In the genomic region with DNA sequence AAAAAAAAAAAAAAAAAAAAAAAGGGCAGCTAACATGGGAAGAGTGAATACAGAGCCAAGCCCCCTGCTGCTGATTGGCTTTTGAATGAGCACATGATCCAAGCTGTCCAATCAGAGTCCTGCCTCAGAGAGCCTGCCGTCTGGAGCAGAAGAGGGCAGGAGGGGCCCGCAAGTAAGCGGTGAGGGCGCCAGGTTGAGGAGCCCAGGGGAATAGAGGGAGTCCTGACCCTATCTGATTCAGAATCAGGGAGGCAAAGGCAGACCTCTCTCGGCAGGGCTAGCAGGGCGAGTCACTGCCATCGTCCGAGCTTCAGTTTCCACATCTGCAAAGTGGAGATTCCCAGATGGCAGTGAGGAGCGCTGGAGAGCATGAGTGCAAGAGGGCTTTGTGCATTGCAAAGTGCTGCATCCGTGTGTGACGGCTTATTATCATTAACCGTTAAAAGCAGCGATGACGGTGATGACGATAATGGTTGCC, we compare ENCODE assay signal across 9 cellular contexts.
DNase-seq lines count a peak whose midpoint lies in the region; ATAC-seq and TF ChIP-seq lines count a peak whose summit lies in the region.
"Had no signal": no experiment of that assay in that cellular context is flagged by ENCODE, and none has a peak within 500 bp of the region (broad histone marks: within the 10 kb centered on the region; RNA-seq: fewer than 3 reads in every experiment).

No MANE protein-coding gene starts in this region.

- H3K4me2 ChIP-seq in GM23248 (ENCODE audit: unreplicated experiment) = peak overlapping the region; percentile 56
- peak overlapping the region; percentile 35 for H3K4me2 ChIP-seq in OCI-LY7 (ENCODE audit: low read length)

- DNase-seq in A673 (ENCODE audit: low spot score) (peak; percentile 97), GM23248 (peak; percentile 91), OCI-LY7 (ENCODE audit: low spot score) (peak; percentile 58), fibroblast of pulmonary artery (ENCODE audit: low read depth) (peak; percentile 17), left lung (no peak)
- DNase-seq: T-cell had no signal

- peaks cover 36% of the 10 kb centered on the region for H3K4me1 ChIP-seq in A673 (ENCODE audit: insufficient read depth, low read length, poor library complexity, severe bottlenecking)
- peaks cover 19% of the 10 kb centered on the region for H3K4me1 ChIP-seq in GM23248 (ENCODE audit: insufficient read depth)
- peaks cover 14% of the 10 kb centered on the region for H3K4me1 ChIP-seq in OCI-LY7 (ENCODE audit: insufficient read depth, low read length, poor library complexity, severe bottlenecking)
- peaks cover 0 to 2% of the 10 kb centered on the region in 2 donors for H3K4me1 ChIP-seq in left lung

- POLR2A ChIA-PET in A673 (lab: Charles Lee; ENCODE audit: low non-redundant PET) (interaction anchor here (0.5 kb wide), 2 partner anchors 49 to 335 kb away, joined by 3 to 4 read pairs; no protein-coding TSS in a partner anchor), OCI-LY7 (lab: Charles Lee) (interaction anchor here (0.6 kb wide), 1 partner anchor 703 kb away, joined by 3 read pairs; no protein-coding TSS in a partner anchor)

- no peaks in the 10 kb centered on the region for H3K36me3 ChIP-seq in A673 (ENCODE audit: insufficient read depth, low read length, poor library complexity, severe bottlenecking)
- no peaks in the 10 kb centered on the region for H3K36me3 ChIP-seq in GM23248 (ENCODE audit: low read depth)
- no peaks in the 10 kb centered on the region for H3K36me3 ChIP-seq in OCI-LY7 (ENCODE audit: insufficient read depth, low read length)
- H3K36me3 ChIP-seq in left lung = no peaks in the 10 kb centered on the region

- ATAC-seq in left lung (no peak), HG03571 (IDR thresholded peaks at IDR 0.05; ENCODE audit: unreplicated experiment) (no peak), GM19351 (IDR thresholded peaks at IDR 0.05; ENCODE audit: unreplicated experiment) (no peak), GM21526 (IDR thresholded peaks at IDR 0.05; ENCODE audit: low FRiP score, unreplicated experiment) (no peak)

- peak overlapping the region; percentile 40 for H3K9ac ChIP-seq in GM23248

- TF ChIP-seq CTCF in A673 (conservative IDR thresholded peaks at IDR 0.05; ENCODE audit: low read depth, low read length) (no peak), OCI-LY7 (conservative IDR thresholded peaks at IDR 0.05; ENCODE audit: low read length) (no peak), fibroblast of pulmonary artery (IDR thresholded peaks at IDR 0.05; ENCODE audit: low read length, missing control alignments) (no peak), left lung (IDR thresholded peaks at IDR 0.05) (no peak)

- CTCF ChIA-PET in A673 (lab: Charles Lee) = interaction anchor here (0.6 to 1.4 kb wide), 3 partner anchors 25 to 173 kb away, joined by 3 read pairs; no protein-coding TSS in a partner anchor
- CTCF ChIA-PET in OCI-LY7 (lab: Charles Lee; ENCODE audit: unreplicated experiment) = no interaction called here

- 13 to 14% methylated on average over 15 of the region's 15 CpGs for WGBS in GM23248 (ENCODE audit: low coverage in 1 of 2, low lambda C conversion rate in 2 of 2, missing lambda C conversion rate in 2 of 2), 2 experiments

- H4K20me1 ChIP-seq in GM23248 (ENCODE audit: insufficient read depth) = no peaks in the 10 kb centered on the region
- no peaks in the 10 kb centered on the region for H4K20me1 ChIP-seq in OCI-LY7 (ENCODE audit: insufficient read depth, low read length)

- H3F3A ChIP-seq in GM23248 (ENCODE audit: insufficient read depth) = peaks cover 29% of the 10 kb centered on the region

- no peaks in the 10 kb centered on the region for H3K9me2 ChIP-seq in GM23248 (ENCODE audit: insufficient read depth)
- H3K9me2 ChIP-seq in OCI-LY7 (ENCODE audit: insufficient read depth, low read length) = no peaks in the 10 kb centered on the region

- H3K79me2 ChIP-seq in GM23248 (ENCODE audit: insufficient read depth) (no peaks in the 10 kb centered on the region), OCI-LY7 (ENCODE audit: insufficient read depth, low read depth, low read length) (no peaks in the 10 kb centered on the region)

- intact Hi-C loops in A673 (cut with micrococcal nuclease; ENCODE audit: unreplicated experiment) = no loop called here
- intact Hi-C loops in OCI-LY7 (cut with micrococcal nuclease; ENCODE audit: unreplicated experiment) = no loop called here
- intact Hi-C loops in left lung (cut with DNase I) = no loop called here

- H3K27me3 ChIP-seq in A673 (replicated peaks; ENCODE audit: insufficient read depth, low read depth, low read length, poor library complexity) (no peaks in the 10 kb centered on the region), GM23248 (replicated peaks; ENCODE audit: insufficient read depth) (no peaks in the 10 kb centered on the region), left lung (peaks cover 0 to 14% of the 10 kb centered on the region in 2 donors)

- H3K9me3 ChIP-seq in A673 (ENCODE audit: low read depth, low read length, poor library complexity, severe bottlenecking) = no peaks in the 10 kb centered on the region
- no peaks in the 10 kb centered on the region for H3K9me3 ChIP-seq in GM23248 (ENCODE audit: low read depth)
- no peaks in the 10 kb centered on the region for H3K9me3 ChIP-seq in OCI-LY7 (ENCODE audit: low read length)
- H3K9me3 ChIP-seq in left lung = no peaks in the 10 kb centered on the region

- no TSS peak for BruUV-seq in A673 (replicated peaks; lab: Mats Ljungman, UMichigan)
- BruUV-seq in OCI-LY7 (replicated peaks; lab: Mats Ljungman, UMichigan) = no TSS peak

- in situ Hi-C loops in GM23248 (cut with MboI) = no loop called here

- H3K27ac ChIP-seq in A673 (ENCODE audit: low read depth, low read length, poor library complexity, severe bottlenecking) (peak overlapping the region; percentile 81), GM23248 (peak overlapping the region; percentile 25; the same call in 1 of the 2 replicates), OCI-LY7 (ENCODE audit: low read depth, low read length, poor library complexity, severe bottlenecking) (no peak overlapping the region), left lung (no peak overlapping the region)

- peak overlapping the region; percentile 46 for H3K4me3 ChIP-seq in A673 (ENCODE audit: low read depth, low read length, poor library complexity, severe bottlenecking)
- peak overlapping the region; percentile 59 for H3K4me3 ChIP-seq in GM23248
- H3K4me3 ChIP-seq in OCI-LY7 (ENCODE audit: low read depth, low read length, poor library complexity, severe bottlenecking) = no peak overlapping the region
- no peak overlapping the region for H3K4me3 ChIP-seq in fibroblast of pulmonary artery (replicated peaks; ENCODE audit: low read depth, low read length)
- H3K4me3 ChIP-seq in left lung = no peak overlapping the region

- H2AFZ ChIP-seq in GM23248 (peak overlapping the region; percentile 69), OCI-LY7 (ENCODE audit: low read length) (peak overlapping the region; percentile 74; the same call in 1 of the 2 replicates)

Comparison
In these comparisons a context has a peak if more than half of its experiments do, and no peak if none do; other contexts are left out.
1. DNase-seq: peak in A673 (single experiment), GM23248 (single experiment), OCI-LY7 (single experiment) and fibroblast of pulmonary artery (single experiment); none in left lung (0 of 2).
2. H3K27ac ChIP-seq: peak in A673 (single experiment) and GM23248 (single experiment); none in OCI-LY7 (single experiment) and left lung (0 of 2).
3. H3K4me3 ChIP-seq: peak in A673 (single experiment) and GM23248 (single experiment); none in OCI-LY7 (single experiment), fibroblast of pulmonary artery (single experiment) and left lung (0 of 2).